In the genomic region with DNA sequence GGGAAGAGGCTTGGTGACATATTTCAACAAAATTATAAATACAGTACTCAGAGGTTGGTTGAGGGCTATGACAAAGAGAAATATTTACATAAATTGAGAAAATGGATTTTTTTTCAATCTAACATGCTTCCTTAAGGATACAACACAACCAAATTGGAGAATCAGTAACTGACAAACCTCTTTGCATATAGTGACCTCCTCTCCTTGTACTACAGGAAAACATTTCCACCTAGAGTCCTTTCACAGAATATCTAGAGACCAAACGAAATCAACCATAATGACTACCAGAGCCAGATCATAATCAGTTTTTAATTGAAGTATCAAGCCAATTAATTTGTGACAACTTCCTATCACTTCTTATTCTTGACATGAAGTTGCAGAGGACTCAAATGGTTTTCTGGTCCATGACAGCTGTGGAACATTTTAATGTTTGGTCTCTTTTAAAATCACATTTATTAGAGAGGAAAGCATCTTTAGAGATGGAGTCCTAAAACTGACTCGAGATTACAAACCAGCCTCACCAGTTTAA, we compare ENCODE assay signal across 19 cellular contexts. TPM values are rescaled to one million over a fixed set of nuclear protein-coding genes. Genes with fewer than 3 reads are reported as not detected.
A peak's percentile ranks its signal among the peaks of the same experiment; 100 is the strongest.
DNase-seq lines count a peak whose midpoint lies in the region; ATAC-seq, FAIRE-seq and TF ChIP-seq lines count a peak whose summit lies in the region.
"Had no signal": no experiment of that assay in that cellular context is flagged by ENCODE, and none has a peak within 500 bp of the region (broad histone marks: within the 10 kb centered on the region; RNA-seq: fewer than 3 reads in every experiment).

No MANE protein-coding gene starts in this region.

- no peak overlapping the region for H3K27ac Mint-ChIP-seq in H9

- H3K4me1 ChIP-seq in A549 (peaks cover 19% of the 10 kb centered on the region), endocrine pancreas (ENCODE audit: control insufficient read depth, insufficient read depth, low read length) (peaks cover 23% of the 10 kb centered on the region), osteoblast (ENCODE audit: insufficient read depth, low read length) (no peaks in the 10 kb centered on the region), H9 (ENCODE audit: insufficient read depth, low read length) (no peaks in the 10 kb centered on the region)

- no peak overlapping the region for H3K14ac ChIP-seq in H9 (ENCODE audit: insufficient read depth, low read length)

- no peaks in the 10 kb centered on the region for H3K36me3 Mint-ChIP-seq in H9 (ENCODE audit: insufficient read depth in 1 of 3, low read depth in 3 of 3)

- H3K27ac ChIP-seq in A549 = no peak overlapping the region
- H3K27ac ChIP-seq in osteoblast (ENCODE audit: low read depth, low read length) = no peak overlapping the region
- H3K27ac ChIP-seq in H9 (ENCODE audit: insufficient read length, low read depth, low read length) = no peak overlapping the region
- no peak overlapping the region for H3K27ac ChIP-seq in RWPE1

- peaks cover 34% of the 10 kb centered on the region for H3K27me3 Mint-ChIP-seq in H9 (ENCODE audit: low read depth)

- H3K9ac ChIP-seq in endocrine pancreas (ENCODE audit: control insufficient read depth, insufficient read depth, low read length) (no peak overlapping the region), H9 (ENCODE audit: extremely low read depth, insufficient read length, low read length) (no peak overlapping the region)

- no peak overlapping the region for H3K4ac ChIP-seq in H9 (ENCODE audit: low read depth, low read length)

- ATAC-seq in A549 (no peak), HG02588 (IDR thresholded peaks at IDR 0.05; ENCODE audit: unreplicated experiment) (no peak)
- ATAC-seq: Right ventricle myocardium inferior had no signal

- no peak for TF ChIP-seq RAD21 in A549 (conservative IDR thresholded peaks at IDR 0.05 in 1 of 2, IDR thresholded peaks at IDR 0.05 in 1 of 2)

- no peak for DNase-seq in A549 (ENCODE audit: low read depth in 1 of 2, low spot score in 1 of 2)
- DNase-seq in NCI-H146 (lab: John Stamatoyannopoulos, UW) = peak; percentile 26
- DNase-seq in NCI-H748 treated with DMSO at 0.1 percent for 48 hours (lab: John Stamatoyannopoulos, UW) = peak; percentile 36
- DNase-seq in osteoblast (ENCODE audit: insufficient read length, low spot score, missing footprints) = no peak
- DNase-seq in H9 = no peak
- DNase-seq in RWPE1 (ENCODE audit: low spot score) = no peak
- DNase-seq: HCEC 1CT, IMR-90, Kasumi-1, NCI-H1436 treated with DMSO at 0.1 percent for 48 hours, NCI-H2171 treated with DMSO at 0.1 percent for 48 hours, NCI-H510A treated with DMSO at 0.1 percent for 48 hours, SW 1271 had no signal

- H3K27me3 ChIP-seq in endocrine pancreas (ENCODE audit: control insufficient read depth, insufficient read depth, low read length) = no peaks in the 10 kb centered on the region
- H3K27me3 ChIP-seq in osteoblast (ENCODE audit: insufficient read depth, low read length) = peaks cover 31% of the 10 kb centered on the region
- H3K27me3 ChIP-seq in H9 (ENCODE audit: insufficient read depth, low read length) = no peaks in the 10 kb centered on the region

- no peak overlapping the region for H2BK20ac ChIP-seq in H9 (ENCODE audit: low read depth, low read length, poor library complexity, severe bottlenecking)

- H4K20me1 ChIP-seq in osteoblast (ENCODE audit: insufficient read depth, low read length) (no peaks in the 10 kb centered on the region), H9 (ENCODE audit: control insufficient read depth, insufficient read depth, insufficient read length) (no peaks in the 10 kb centered on the region)

- peaks cover 0 to 2% of the 10 kb centered on the region in 2 experiments; a peak in 1 of 5 replicates for H3K9me3 Mint-ChIP-seq in H9

- no peak overlapping the region for H3K18ac ChIP-seq in H9 (ENCODE audit: insufficient read length, low read depth, low read length)

- H3K79me2 ChIP-seq in osteoblast (ENCODE audit: insufficient read depth, low read length) = no peaks in the 10 kb centered on the region
- H3K79me2 ChIP-seq in H9 (ENCODE audit: insufficient read depth, low read length) = no peaks in the 10 kb centered on the region

- H3K4me3 ChIP-seq in A549 (no peak overlapping the region), endocrine pancreas (ENCODE audit: control insufficient read depth, insufficient read depth, low read length) (peak overlapping the region; percentile 91), osteoblast (ENCODE audit: insufficient read depth, low read length) (no peak overlapping the region)

- no peak for TF ChIP-seq POLR2A in A549 (IDR thresholded peaks at IDR 0.05; ENCODE audit: low read length)

- H2AK5ac ChIP-seq in H9 (ENCODE audit: insufficient read length, low read length) = no peak overlapping the region

- CTCF ChIA-PET in A549 (lab: Yijun Ruan, JAX) = no interaction called here
- CTCF ChIA-PET in RWPE1 (lab: Yijun Ruan, JAX) = no interaction called here

- FAIRE-seq in A549 (lab: Jason Lieb, UNC) = no peak
- FAIRE-seq: A204.1, GM12891 had no signal

- H3K4me3 Mint-ChIP-seq in H9 = no peak overlapping the region

- H4K91ac ChIP-seq in H9 (ENCODE audit: insufficient read length, low read depth, low read length) = no peak overlapping the region

- WGBS in A549 (ENCODE audit: missing lambda C conversion rate) = 15% methylated on average over 2 of the region's 2 CpGs
- no CpG with 5 or more reads among the region's 2 CpGs for WGBS in H9 (ENCODE audit: extremely low coverage, insufficient read length, low lambda C conversion rate)

- H3K4me2 ChIP-seq in A549 = no peak overlapping the region
- no peak overlapping the region for H3K4me2 ChIP-seq in osteoblast (ENCODE audit: insufficient read depth, low read length)
- no peak overlapping the region for H3K4me2 ChIP-seq in H9 (ENCODE audit: insufficient read depth, insufficient read length, low read length)

- no peak overlapping the region for H3T11ph ChIP-seq in H9 (ENCODE audit: low read length)

- no peak overlapping the region for H2BK120ac ChIP-seq in H9 (ENCODE audit: low read depth, low read length, poor library complexity, severe bottlenecking)

- H2BK5ac ChIP-seq in H9 (ENCODE audit: insufficient read length, low read length) = no peak overlapping the region

- TF ChIP-seq CTCF in A549 (IDR thresholded peaks at IDR 0.05) (no peak), osteoblast (IDR thresholded peaks at IDR 0.05; ENCODE audit: extremely low read depth, low read depth, low read length) (no peak), H9 (conservative IDR thresholded peaks at IDR 0.05) (no peak), RWPE1 (conservative IDR thresholded peaks at IDR 0.05; ENCODE audit: low read depth) (no peak)

- POLR2A ChIA-PET in A549 (lab: Yijun Ruan, JAX) (no interaction called here), RWPE1 (lab: Yijun Ruan, JAX; ENCODE audit: low non-redundant PET) (no interaction called here)

- no peak overlapping the region for H4K8ac ChIP-seq in H9 (replicated peaks; ENCODE audit: insufficient read length, low read depth, low read length)

- H3K23me2 ChIP-seq in H9 (ENCODE audit: insufficient read length, low read depth, low read length, poor library complexity, severe bottlenecking) = peaks cover 24% of the 10 kb centered on the region

- no peak overlapping the region for H2BK12ac ChIP-seq in H9 (ENCODE audit: insufficient read length, low read depth, low read length)

- H2AFZ ChIP-seq in osteoblast (ENCODE audit: low read length) (no peak overlapping the region), H9 (ENCODE audit: low read length) (no peak overlapping the region)

- H3K36me3 ChIP-seq in endocrine pancreas (ENCODE audit: control insufficient read depth, insufficient read depth, low read length) (no peaks in the 10 kb centered on the region), osteoblast (ENCODE audit: insufficient read depth, low read length) (no peaks in the 10 kb centered on the region)

- no peak for TF ChIP-seq EP300 in A549 (IDR thresholded peaks at IDR 0.05)

- no peaks in the 10 kb centered on the region for H3K79me1 ChIP-seq in H9 (ENCODE audit: insufficient read depth, low read depth, low read length, poor library complexity, severe bottlenecking)

- H3K23ac ChIP-seq in H9 (ENCODE audit: insufficient read length, low read depth, low read length) = no peak overlapping the region

- H3K56ac ChIP-seq in H9 (ENCODE audit: insufficient read length, low read depth, low read length) = no peak overlapping the region

- H4K5ac ChIP-seq in H9 (ENCODE audit: insufficient read length, low read depth, low read length) = no peak overlapping the region

- H3K9me3 ChIP-seq in A549 (no peaks in the 10 kb centered on the region), endocrine pancreas (ENCODE audit: control insufficient read depth, low read length) (no peaks in the 10 kb centered on the region), osteoblast (ENCODE audit: low read depth, low read length) (no peaks in the 10 kb centered on the region), H9 (ENCODE audit: control insufficient read depth, low read depth, low read length) (no peaks in the 10 kb centered on the region)

- no peak overlapping the region for H2BK15ac ChIP-seq in H9 (ENCODE audit: low read depth, low read length)

- H3K4me1 Mint-ChIP-seq in H9 = peaks cover 10 to 14% of the 10 kb centered on the region in 2 experiments

TF ChIP-seq in A549, 52 proteins besides CTCF, POLR2A, EP300 and RAD21:
- TF ChIP-seq SREBF2 (IDR thresholded peaks at IDR 0.05) (no peak), CBX8 (IDR thresholded peaks at IDR 0.05) (peak; percentile 56; the same call in 1 of the 2 replicates)

RNA-seq across cellular contexts. Expression of a gene that starts 3.6 kb away (rescaled TPM):
- polyA plus RNA-seq in A549 (2011; rRNA removed) = 0.14 and 0.22 TPM in 2 replicates
- polyA plus RNA-seq in A549 (2012; cell fraction: cytosol; rRNA removed) = not detected in 2 replicates
- polyA plus RNA-seq in A549 (2012; cell fraction: nucleus; rRNA removed) = not detected in 2 replicates
- polyA plus RNA-seq in A549 (2017; fragmentation: RNase III; extraction: RNeasy Plus Mini Kit Qiagen cat#74134 plus additional on column Dnase treatment) = not detected in 3 replicates
- 0.29 TPM in 1 of 2 replicates, not detected in the other for polyA minus RNA-seq in A549 (2011; rRNA and poly(A)+ RNA removed)
- total RNA-seq in osteoblast = not detected in 2 replicates
- total RNA-seq in H9 (2021) = 0.20 and 0.46 TPM in 2 replicates
- total RNA-seq: HT-29, IMR-90, Right ventricle myocardium inferior had no signal
- polyA plus RNA-seq: IMR-90 had no signal

Comparison
In these comparisons a context has a peak if more than half of its experiments do, and no peak if none do; other contexts are left out.
1. DNase-seq: peak in NCI-H146 (single experiment) and NCI-H748 treated with DMSO at 0.1 percent for 48 hours (single experiment); none in A549 (0 of 2), osteoblast (single experiment), H9 (single experiment) and RWPE1 (single experiment).